Comparison of ENCODE assay signal across 17 cellular contexts in genomic region chrX:39012561-39013209, GRCh38.
DNase-seq lines count a peak whose midpoint lies in the region; ATAC-seq lines count a peak whose summit lies in the region.
"Had no signal": no experiment of that assay in that cellular context is flagged by ENCODE, and none has a peak within 500 bp of the region (broad histone marks: within the 10 kb centered on the region; RNA-seq: fewer than 3 reads in every experiment).

No MANE protein-coding gene starts in this region.

- H3K36me3 ChIP-seq in MG63: no peaks in the 10 kb centered on the region
- H3K36me3 ChIP-seq: upper lobe of left lung had no signal

- H3K4me3 ChIP-seq in MG63: no peak overlapping the region
- H3K4me3 ChIP-seq: GM12878, K562, upper lobe of left lung had no signal

- no peaks in the 10 kb centered on the region for H3K27me3 ChIP-seq in MG63
- H3K27me3 ChIP-seq: upper lobe of left lung had no signal

- no peak for ATAC-seq in HG03354 (IDR thresholded peaks at IDR 0.05; ENCODE audit: poor library complexity, severe bottlenecking, unreplicated experiment)
- ATAC-seq: activated CD4-positive, alpha-beta T cell treated with anti-CD3 and anti-CD28 coated beads for 36 hours; GM12878; K562 had no signal

- DNase-seq in EH (ENCODE audit: low read depth): peak; percentile 74
- DNase-seq in SK-N-DZ (ENCODE audit: low spot score): peak; percentile 4
- peak; percentile 0 for DNase-seq in globus pallidus (ENCODE audit: low spot score)
- DNase-seq in pons (ENCODE audit: low spot score): peak; percentile 1
- no peak for DNase-seq in activated gamma-delta T cell (lab: John Stamatoyannopoulos, UW)
- DNase-seq in HuH-7.5 (ENCODE audit: low spot score): no peak
- DNase-seq in MG63: no peak
- DNase-seq: activated CD4-positive, alpha-beta T cell treated with anti-CD3 and anti-CD28 coated beads for 36 hours; activated T-cell treated with anti-CD3 and anti-CD28 coated beads, Interleukin-2, amount 50 U/mL, for 24 hours; AML-193; NCI-H146; stimulated activated CD4-positive, alpha-beta T cell treated with anti-CD3 and anti-CD28 coated beads, Interleukin-1b, Interleukin-23, amount 100 ng/mL, for 48 hours; T-helper 2 cell; upper lobe of left lung had no signal

- H3K9me3 ChIP-seq in MG63: no peaks in the 10 kb centered on the region
- H3K9me3 ChIP-seq: upper lobe of left lung had no signal

Comparison
In these comparisons a context has a peak if more than half of its experiments do, and no peak if none do; other contexts are left out.
1. DNase-seq: peak in EH (single experiment), SK-N-DZ (single experiment), globus pallidus (single experiment) and pons (single experiment); none in activated gamma-delta T cell (single experiment), HuH-7.5 (single experiment) and MG63 (single experiment).